ENCODE assay signal across 1 cellular context in genomic region chr2:42030196-42030759, GRCh38.
A peak's percentile ranks its signal among the peaks of the same experiment; 100 is the strongest.
TF ChIP-seq lines count a peak whose summit lies in the region.

No MANE protein-coding gene starts in this region.

TF ChIP-seq in WTC11, 78 proteins besides CTCF, POLR2A, EP300 and RAD21 (continued from another document):
- TF ChIP-seq USF2 (CRISPR knock-in tag; IDR thresholded peaks at IDR 0.05), result peak; percentile 79
- TF ChIP-seq ZNF121 (CRISPR knock-in tag; IDR thresholded peaks at IDR 0.05), result peak; percentile 86
- TF ChIP-seq MXD4 (CRISPR knock-in tag; IDR thresholded peaks at IDR 0.05; ENCODE audit: borderline replicate concordance), result no peak
- TF ChIP-seq MAX (CRISPR knock-in tag; IDR thresholded peaks at IDR 0.05), result peak; percentile 48; the same call in 1 of the 2 replicates
- peak; percentile 85 for TF ChIP-seq USF1 (CRISPR knock-in tag; IDR thresholded peaks at IDR 0.05)
- TF ChIP-seq ZNF423 (CRISPR knock-in tag; IDR thresholded peaks at IDR 0.05), result peak; percentile 66
- no peak for TF ChIP-seq MLX (CRISPR knock-in tag; IDR thresholded peaks at IDR 0.05)
- no peak for TF ChIP-seq TP53 (CRISPR knock-in tag; IDR thresholded peaks at IDR 0.05)
- TF ChIP-seq NFE2L1 (CRISPR knock-in tag; IDR thresholded peaks at IDR 0.05), result 0 out of 2 replicates have a peak, but pooled peaks have one; percentile 24
- TF ChIP-seq GTF2I (CRISPR knock-in tag; conservative IDR thresholded peaks at IDR 0.05), result 0 out of 2 replicates have a peak, but pooled peaks have one; percentile 14
- TF ChIP-seq ZNF425 (CRISPR knock-in tag; conservative IDR thresholded peaks at IDR 0.05), result no peak
- 0 out of 2 replicates have a peak, but pooled peaks have one; percentile 17 for TF ChIP-seq PRRX2 (CRISPR knock-in tag; IDR thresholded peaks at IDR 0.05)
- peak; percentile 37; the same call in 1 of the 2 replicates for TF ChIP-seq ATF6 (CRISPR knock-in tag; IDR thresholded peaks at IDR 0.05)
- peak; percentile 85; the same call in 1 of the 2 replicates for TF ChIP-seq TEAD1 (CRISPR knock-in tag; IDR thresholded peaks at IDR 0.05)
- TF ChIP-seq ERG (CRISPR knock-in tag; IDR thresholded peaks at IDR 0.05), result 0 out of 2 replicates have a peak, but pooled peaks have one; percentile 55
